ENCODE assay signal across 7 cellular contexts in genomic region chr3:188262913-188263683, GRCh38.
DNase-seq lines count a peak whose midpoint lies in the region; ATAC-seq and TF ChIP-seq lines count a peak whose summit lies in the region.

No MANE protein-coding gene starts in this region.

- H3K4me3 Mint-ChIP-seq in activated T-helper 2 cell treated with anti-CD3 and anti-CD28 coated beads, Interferon-gamma antibody, Interleukin-2, Interleukin-4, amounts not matched to agents 10 μg/mL and 5 μg/mL and 100 μg/mL, durations not matched to agents 14 hours and 24 hours and 36 hours (ENCODE audit: low read depth): no peak overlapping the region

- no peak overlapping the region for H3K4me3 ChIP-seq in LNCaP clone FGC (ENCODE audit: low read depth, low read length)
- H3K4me3 ChIP-seq in tibial artery: no peak overlapping the region

- no peaks in the 10 kb centered on the region for H3K27me3 ChIP-seq in tibial artery

- H3K4me1 Mint-ChIP-seq in activated T-helper 2 cell treated with anti-CD3 and anti-CD28 coated beads, Interferon-gamma antibody, Interleukin-2, Interleukin-4, amounts not matched to agents 10 μg/mL and 5 μg/mL and 100 μg/mL, durations not matched to agents 14 hours and 24 hours and 36 hours (ENCODE audit: low read depth): peaks cover 22% of the 10 kb centered on the region

- no peaks in the 10 kb centered on the region for H3K27me3 Mint-ChIP-seq in activated T-helper 2 cell treated with anti-CD3 and anti-CD28 coated beads, Interferon-gamma antibody, Interleukin-2, Interleukin-4, amounts not matched to agents 10 μg/mL and 5 μg/mL and 100 μg/mL, durations not matched to agents 14 hours and 24 hours and 36 hours (ENCODE audit: low read depth)

- H3K36me3 ChIP-seq in tibial artery: no peaks in the 10 kb centered on the region

- ATAC-seq in left colon (peak; percentile 69), GM21447 (IDR thresholded peaks at IDR 0.05; ENCODE audit: unreplicated experiment) (no peak)

- DNase-seq in LNCaP clone FGC (ENCODE audit: low read depth) (peak; percentile 58), cerebellar cortex (ENCODE audit: low spot score) (peak; percentile 86), left colon (peak in 1 of 2 donors; percentile 49), tibial artery (peak; percentile 60 to 85)
- no peak for DNase-seq in activated CD4-positive, alpha-beta T cell treated with anti-CD3 and anti-CD28 coated beads for 4 hours
- no peak for DNase-seq in activated T-helper 2 cell treated with anti-CD3 and anti-CD28 coated beads, Interferon-gamma antibody, Interleukin-2, Interleukin-4, amounts not matched to agents 10 μg/mL and 5 μg/mL and 100 μg/mL, durations not matched to agents 14 hours and 24 hours and 36 hours (ENCODE audit: low spot score)

- no peaks in the 10 kb centered on the region for H3K9me3 Mint-ChIP-seq in activated T-helper 2 cell treated with anti-CD3 and anti-CD28 coated beads, Interferon-gamma antibody, Interleukin-2, Interleukin-4, amounts not matched to agents 10 μg/mL and 5 μg/mL and 100 μg/mL, durations not matched to agents 14 hours and 24 hours and 36 hours

- intact Hi-C loops in left colon (cut with DNase I, micrococcal nuclease): loop anchor here in 1 of 2 donors (10.0 kb wide), 2 partner anchors 48 to 518 kb away; partner anchors contain the start of gene BCL6
- intact Hi-C loops in tibial artery (cut with DNase I; ENCODE audit: low total_unique reads): loop anchor here (5.0 kb wide), 1 partner anchor 46 kb away; no protein-coding TSS in a partner anchor
- intact Hi-C loops in activated T-helper 2 cell treated with anti-CD3 and anti-CD28 coated beads, Interferon-gamma antibody, Interleukin-2, Interleukin-4, amounts not matched to agents 10 μg/mL and 5 μg/mL and 100 μg/mL, durations not matched to agents 14 hours and 24 hours and 36 hours (cut with micrococcal nuclease): no loop called here

- H3K27ac ChIP-seq in tibial artery: peak overlapping the region; percentile 90 to 96

- H3K4me1 ChIP-seq in tibial artery: peaks cover 0 to 96% (median 87%) of the 10 kb centered on the region in 4 donors

- H3K27ac Mint-ChIP-seq in activated T-helper 2 cell treated with anti-CD3 and anti-CD28 coated beads, Interferon-gamma antibody, Interleukin-2, Interleukin-4, amounts not matched to agents 10 μg/mL and 5 μg/mL and 100 μg/mL, durations not matched to agents 14 hours and 24 hours and 36 hours: no peak overlapping the region

- no peak for TF ChIP-seq CTCF in LNCaP clone FGC (IDR thresholded peaks at IDR 0.05; ENCODE audit: control insufficient read depth, extremely low read depth, insufficient read depth)
- peak in 1 of 2 experiments; percentile 25 for TF ChIP-seq CTCF in tibial artery (IDR thresholded peaks at IDR 0.05)

- peaks cover 11% of the 10 kb centered on the region for H3K36me3 Mint-ChIP-seq in activated T-helper 2 cell treated with anti-CD3 and anti-CD28 coated beads, Interferon-gamma antibody, Interleukin-2, Interleukin-4, amounts not matched to agents 10 μg/mL and 5 μg/mL and 100 μg/mL, durations not matched to agents 14 hours and 24 hours and 36 hours (ENCODE audit: low read depth)

- H3K9me3 ChIP-seq in tibial artery: no peaks in the 10 kb centered on the region

Comparison
In these comparisons a context has a peak if more than half of its experiments do, and no peak if none do; other contexts are left out.
1. DNase-seq: peak in LNCaP clone FGC (single experiment), cerebellar cortex (single experiment) and tibial artery (2 of 2); none in activated CD4-positive, alpha-beta T cell treated with anti-CD3 and anti-CD28 coated beads for 4 hours (0 of 2) and activated T-helper 2 cell treated with anti-CD3 and anti-CD28 coated beads, Interferon-gamma antibody, Interleukin-2, Interleukin-4, amounts not matched to agents 10 μg/mL and 5 μg/mL and 100 μg/mL, durations not matched to agents 14 hours and 24 hours and 36 hours (single experiment).